In the genomic region with DNA sequence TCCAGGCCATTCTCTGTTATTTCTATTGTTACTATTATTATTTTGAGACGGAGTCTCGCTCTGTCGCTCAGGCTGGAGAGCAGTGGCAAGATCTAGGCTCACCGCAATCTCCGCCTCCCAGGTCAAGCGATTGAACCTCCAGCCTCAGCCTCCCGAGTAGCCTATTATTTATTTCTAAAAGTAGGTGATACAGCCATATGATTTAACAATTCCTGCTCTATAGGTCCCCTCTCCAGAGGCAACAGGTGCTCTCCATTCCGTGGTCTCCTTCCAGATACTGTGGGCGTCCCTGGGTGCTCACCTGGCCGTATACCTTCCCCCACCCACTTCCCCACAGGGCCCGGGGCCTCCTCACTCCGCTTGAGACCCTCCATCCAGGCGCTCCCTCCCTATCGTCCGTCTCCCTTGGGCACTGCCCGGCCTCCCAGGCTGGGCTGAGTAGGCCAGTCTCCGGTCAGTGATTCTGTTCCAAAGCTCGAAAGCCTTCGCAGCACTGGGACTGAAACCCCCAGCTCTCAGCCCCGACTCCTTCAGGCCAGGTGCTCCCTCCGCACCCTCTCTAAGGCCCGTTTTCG, we compare ENCODE assay signal across 8 cellular contexts. TPM values are rescaled to one million over a fixed set of nuclear protein-coding genes. Genes with fewer than 3 reads are reported as not detected.
DNase-seq lines count a peak whose midpoint lies in the region; ATAC-seq, FAIRE-seq and TF ChIP-seq lines count a peak whose summit lies in the region.

No MANE protein-coding gene starts in this region.

- H4K91ac ChIP-seq in IMR-90 (ENCODE audit: insufficient read depth, low read depth, low read length) = peak overlapping the region; percentile 74

- peaks cover 0 to 15% (median 0%) of the 10 kb centered on the region in 3 donors for H3K36me3 Mint-ChIP-seq in naive thymus-derived CD8-positive, alpha-beta T cell

- peak overlapping the region; percentile 86 for H3K4me2 ChIP-seq in IMR-90 (ENCODE audit: low read depth, low read length)

- DNase-seq in IMR-90 (no peak), coronary artery (ENCODE audit: low spot score) (no peak), RCC 7860 (ENCODE audit: low spot score) (no peak), inferior parietal cortex (ENCODE audit: extremely low spot score) (no peak), ecto neural progenitor cell (ENCODE audit: low spot score) (no peak), GM13976 (ENCODE audit: low spot score) (no peak)
- DNase-seq in naive thymus-derived CD8-positive, alpha-beta T cell = no peak

- peaks cover 7% of the 10 kb centered on the region for H3K4me1 ChIP-seq in IMR-90 (ENCODE audit: control insufficient read depth, insufficient read depth, low read length)

- peaks cover 4% of the 10 kb centered on the region; the same call in 1 of the 2 replicates for H3K36me3 ChIP-seq in IMR-90 (ENCODE audit: control insufficient read depth, insufficient read depth, low read length)

- H3K4me1 Mint-ChIP-seq in naive thymus-derived CD8-positive, alpha-beta T cell = peaks cover 31 to 62% (median 51%) of the 10 kb centered on the region in 4 donors

- H3K27ac ChIP-seq in IMR-90 (ENCODE audit: insufficient read depth, low read length) (peak overlapping the region; percentile 86), coronary artery (peak overlapping the region; percentile 90 to 99)

- CTCF ChIA-PET in IMR-90 (lab: Yijun Ruan, JAX) = interaction anchor here (0.5 kb wide), 1 partner anchor 276 kb away, joined by 4 read pairs; no protein-coding TSS in a partner anchor

- H4K8ac ChIP-seq in IMR-90 (ENCODE audit: low read depth in 2 of 2, low read length in 2 of 2) = peak overlapping the region; percentile 83 to 92

- H3K9me3 Mint-ChIP-seq in naive thymus-derived CD8-positive, alpha-beta T cell = no peaks in the 10 kb centered on the region

- dilution Hi-C loops in IMR-90 (cut with HindIII; ENCODE audit: low sequenced_read_pairs, unreplicated experiment) = no loop called here

- WGBS in IMR-90 (ENCODE audit: extremely low coverage in 2 of 2, insufficient read length in 1 of 2), 2 experiments = no CpG with 5 or more reads among the region's 23 CpGs

- TF ChIP-seq CTCF in IMR-90 (conservative IDR thresholded peaks at IDR 0.05; ENCODE audit: low read depth, low read length) = no peak
- TF ChIP-seq CTCF in coronary artery (IDR thresholded peaks at IDR 0.05) = no peak
- no peak for TF ChIP-seq CTCF in GM13976 (IDR thresholded peaks at IDR 0.05; ENCODE audit: borderline replicate concordance, control extremely low read depth, extremely low read depth, insufficient read depth, missing control alignments)

- no peaks in the 10 kb centered on the region for H3K27me3 ChIP-seq in IMR-90 (ENCODE audit: control insufficient read depth, insufficient read depth, low read length)

- no peak for FAIRE-seq in RCC 7860 (lab: Jason Lieb, UNC)

- peaks cover 10% of the 10 kb centered on the region for H3K9me1 ChIP-seq in IMR-90 (ENCODE audit: insufficient read depth, low read length)

- peak overlapping the region; percentile 85 to 100 (median 100) for H3K4me3 Mint-ChIP-seq in naive thymus-derived CD8-positive, alpha-beta T cell

- H2BK120ac ChIP-seq in IMR-90 (ENCODE audit: low read depth, low read length) = 0 out of 2 replicates have a peak overlapping the region, but pooled peaks have one; percentile 23

- H3K56ac ChIP-seq in IMR-90 (ENCODE audit: extremely low read depth, insufficient read depth, low read length) = peak overlapping the region; percentile 73

- H2AK5ac ChIP-seq in IMR-90 (ENCODE audit: low read depth, low read length) = peak overlapping the region; percentile 83

- no peak for TF ChIP-seq RAD21 in IMR-90 (IDR thresholded peaks at IDR 0.05; ENCODE audit: low read length)

- no peak for TF ChIP-seq POLR2A in IMR-90 (IDR thresholded peaks at IDR 0.05; ENCODE audit: low read depth, low read length)

- in situ Hi-C loops in IMR-90 (cut with MboI; ENCODE audit: low sequenced_read_pairs) = no loop called here
- in situ Hi-C loops in GM13976 (cut with MboI; ENCODE audit: low sequenced_read_pairs, unreplicated experiment) = no loop called here

- H3K4ac ChIP-seq in IMR-90 (ENCODE audit: low read depth, low read length) = peak overlapping the region; percentile 87

- ATAC-seq in IMR-90 (ENCODE audit: low read depth) = no peak
- ATAC-seq in naive thymus-derived CD8-positive, alpha-beta T cell = no peak

- BruUV-seq in IMR-90 (replicated peaks; lab: Mats Ljungman, UMichigan) = no TSS peak

- H3K9ac ChIP-seq in IMR-90 (ENCODE audit: low read depth, low read length) = peak overlapping the region; percentile 91

- H2BK15ac ChIP-seq in IMR-90 (ENCODE audit: low read depth, low read length) = no peak overlapping the region

- peak overlapping the region; percentile 54 for H4K5ac ChIP-seq in IMR-90 (ENCODE audit: low read depth, low read length)

- peak overlapping the region; percentile 93 for H2AK9ac ChIP-seq in IMR-90 (replicated peaks; ENCODE audit: low read depth, low read length, poor library complexity)

- POLR2A ChIA-PET in IMR-90 (lab: Charles Lee; ENCODE audit: unreplicated experiment) = interaction anchor here (0.9 to 1.3 kb wide), 3 partner anchors 15 to 207 kb away, joined by 3 to 8 read pairs (median 4); no protein-coding TSS in a partner anchor
- POLR2A ChIA-PET in naive thymus-derived CD8-positive, alpha-beta T cell (lab: Charles Lee) = interaction anchor here (0.6 to 2.7 kb wide), 9 partner anchors 9 to 534 kb away, joined by 3 to 13 read pairs (median 6); a partner anchor contains a TSS

- H3K4me3 ChIP-seq in GM08714 (ENCODE audit: low read length) (peak overlapping the region; percentile 86), IMR-90 (ENCODE audit: insufficient read depth, low read depth, low read length) (peak overlapping the region; percentile 60), coronary artery (peak overlapping the region; percentile 95)

- no peak overlapping the region for H2BK20ac ChIP-seq in IMR-90 (ENCODE audit: low read depth, low read length)

- H3K27me3 Mint-ChIP-seq in naive thymus-derived CD8-positive, alpha-beta T cell = no peaks in the 10 kb centered on the region

- H3K9me3 ChIP-seq in IMR-90 (ENCODE audit: control insufficient read depth, insufficient read depth, low read length) = no peaks in the 10 kb centered on the region

- H3K23ac ChIP-seq in IMR-90 (ENCODE audit: low read depth, low read length) = peak overlapping the region; percentile 57

- peak overlapping the region; percentile 95 to 100 (median 100) for H3K27ac Mint-ChIP-seq in naive thymus-derived CD8-positive, alpha-beta T cell

- intact Hi-C loops in IMR-90 (cut with micrococcal nuclease) = loop anchor here (5.0 kb wide), 1 partner anchor 407 kb away; no protein-coding TSS in a partner anchor

- H3K79me1 ChIP-seq in IMR-90 (ENCODE audit: low read depth in 1 of 2, low read length in 2 of 2) = peaks cover 26 to 59% of the 10 kb centered on the region in 2 experiments

- peak overlapping the region; percentile 86 for H2AFZ ChIP-seq in IMR-90 (replicated peaks; ENCODE audit: low read length, poor library complexity)

- H3K14ac ChIP-seq in IMR-90 (replicated peaks; ENCODE audit: low read depth, low read length) = peak overlapping the region; percentile 93

- H2BK5ac ChIP-seq in IMR-90 (ENCODE audit: low read depth, low read length, poor library complexity, severe bottlenecking) = peak overlapping the region; percentile 65

- peak overlapping the region; percentile 20 for H3K18ac ChIP-seq in IMR-90 (ENCODE audit: low read depth, low read length)

- H4K20me1 ChIP-seq in IMR-90 (ENCODE audit: insufficient read depth, low read length) = peaks cover 26% of the 10 kb centered on the region

TF ChIP-seq in IMR-90, 13 proteins besides CTCF, POLR2A, EP300 and RAD21:
- TF ChIP-seq BHLHE40 (IDR thresholded peaks at IDR 0.05; ENCODE audit: low read depth, low read length) (no peak), SMC3 (IDR thresholded peaks at IDR 0.05; ENCODE audit: low read depth, low read length) (no peak), CHD1 (IDR thresholded peaks at IDR 0.05; ENCODE audit: low read depth, low read length) (no peak), NFE2L2 (IDR thresholded peaks at IDR 0.05; ENCODE audit: low read depth, low read length) (no peak), FOS (IDR thresholded peaks at IDR 0.05; ENCODE audit: low read depth, low read length) (no peak), MAZ (IDR thresholded peaks at IDR 0.05; ENCODE audit: borderline replicate concordance, low read depth, low read length) (no peak), RFX5 (IDR thresholded peaks at IDR 0.05; ENCODE audit: low read depth, low read length) (no peak), CEBPB (IDR thresholded peaks at IDR 0.05; ENCODE audit: low read depth, low read length) (no peak), MXI1 (IDR thresholded peaks at IDR 0.05; ENCODE audit: borderline replicate concordance, low read depth, low read length) (no peak), RCOR1 (IDR thresholded peaks at IDR 0.05; ENCODE audit: insufficient replicate concordance, low read length) (no peak), MAFK (IDR thresholded peaks at IDR 0.05; ENCODE audit: low read depth, low read length) (no peak)
- TF ChIP-seq, protein P1, sequence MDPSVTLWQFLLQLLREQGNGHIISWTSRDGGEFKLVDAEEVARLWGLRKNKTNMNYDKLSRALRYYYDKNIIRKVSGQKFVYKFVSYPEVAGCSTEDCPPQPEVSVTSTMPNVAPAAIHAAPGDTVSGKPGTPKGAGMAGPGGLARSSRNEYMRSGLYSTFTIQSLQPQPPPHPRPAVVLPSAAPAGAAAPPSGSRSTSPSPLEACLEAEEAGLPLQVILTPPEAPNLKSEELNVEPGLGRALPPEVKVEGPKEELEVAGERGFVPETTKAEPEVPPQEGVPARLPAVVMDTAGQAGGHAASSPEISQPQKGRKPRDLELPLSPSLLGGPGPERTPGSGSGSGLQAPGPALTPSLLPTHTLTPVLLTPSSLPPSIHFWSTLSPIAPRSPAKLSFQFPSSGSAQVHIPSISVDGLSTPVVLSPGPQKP (IDR thresholded peaks at IDR 0.05; ENCODE audit: borderline replicate concordance, low read depth, low read length) = no peak
- TF ChIP-seq, protein P2, sequence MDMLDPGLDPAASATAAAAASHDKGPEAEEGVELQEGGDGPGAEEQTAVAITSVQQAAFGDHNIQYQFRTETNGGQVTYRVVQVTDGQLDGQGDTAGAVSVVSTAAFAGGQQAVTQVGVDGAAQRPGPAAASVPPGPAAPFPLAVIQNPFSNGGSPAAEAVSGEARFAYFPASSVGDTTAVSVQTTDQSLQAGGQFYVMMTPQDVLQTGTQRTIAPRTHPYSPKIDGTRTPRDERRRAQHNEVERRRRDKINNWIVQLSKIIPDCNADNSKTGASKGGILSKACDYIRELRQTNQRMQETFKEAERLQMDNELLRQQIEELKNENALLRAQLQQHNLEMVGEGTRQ (IDR thresholded peaks at IDR 0.05; ENCODE audit: low read depth, low read length) = no peak

RNA-seq across cellular contexts. Expression of a gene that starts 0.7 kb away (rescaled TPM):
- total RNA-seq in IMR-90 (2012; rRNA removed) = 4.4 and 4.5 TPM in 2 replicates
- polyA plus RNA-seq in IMR-90 (2012; rRNA removed) = 13.9 and 15.1 TPM in 2 replicates
- 7.3 and 8.9 TPM in 2 replicates for polyA plus RNA-seq in IMR-90 (2012; cell fraction: cytosol; rRNA removed)
- polyA plus RNA-seq in IMR-90 (2012; cell fraction: nucleus; rRNA removed; ENCODE audit: low replicate concordance) = 33.7 and 64.5 TPM in 2 replicates
- 10 to 100 TPM; 49.7 to 63.8 TPM for total RNA-seq in naive thymus-derived CD8-positive, alpha-beta T cell
- 1 to 10 TPM; 3.0 to 3.9 (median 3.8) TPM for polyA plus RNA-seq in naive thymus-derived CD8-positive, alpha-beta T cell
